ENCODE assay signal across 8 cellular contexts in the genomic region with DNA sequence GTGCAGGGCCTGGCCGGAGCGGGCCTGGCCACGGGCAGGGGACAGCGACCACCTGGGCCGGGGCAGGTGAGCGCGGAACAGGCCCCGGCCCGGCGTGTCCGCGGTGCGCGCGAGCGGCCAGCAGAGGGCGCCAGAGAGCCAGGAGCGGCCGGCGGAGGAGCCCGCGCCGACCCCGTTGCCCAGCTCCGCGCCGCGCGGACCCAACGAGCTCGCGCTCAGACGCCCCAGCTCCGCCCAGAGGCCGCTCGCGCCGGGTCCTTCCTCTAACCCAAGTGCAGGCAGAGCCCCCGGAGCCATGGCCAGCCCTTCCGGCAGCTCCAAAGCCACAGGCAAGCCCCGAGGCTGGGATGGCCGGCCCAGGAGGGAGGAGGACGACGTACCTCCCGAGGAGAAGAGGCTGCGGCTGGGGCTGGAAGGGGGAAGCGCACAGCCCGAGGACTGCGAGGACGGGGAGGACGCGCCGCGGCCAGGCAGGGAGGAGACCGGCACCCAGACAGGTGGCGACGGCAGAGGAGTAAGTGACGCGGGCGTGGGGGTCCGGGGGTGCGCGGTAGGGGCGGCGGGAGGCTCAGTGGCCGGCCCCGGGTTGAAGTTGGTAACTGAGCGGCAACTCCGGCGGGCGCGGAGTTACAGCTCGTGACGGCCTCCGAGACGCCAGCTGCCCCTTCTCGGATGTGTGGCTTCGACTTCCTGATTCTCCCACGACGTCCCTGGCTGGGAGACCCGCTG.
DNase-seq lines count a peak whose midpoint lies in the region; ATAC-seq, FAIRE-seq and TF ChIP-seq lines count a peak whose summit lies in the region.
"Not testable (repeated sequence)": the region's sequence is repeated elsewhere in the genome, so short reads cannot be mapped to it uniquely, and the experiment has no call there.

No MANE protein-coding gene starts in this region.

- not testable (repeated sequence) for FAIRE-seq in A549 (lab: Jason Lieb, UNC)

- not testable (repeated sequence) for TF ChIP-seq POLR2A in A549 (IDR thresholded peaks at IDR 0.05; ENCODE audit: low read length)

- H3K56ac ChIP-seq in mesendoderm (ENCODE audit: low read length): peak overlapping the region; percentile 89

- H3K4me2 ChIP-seq in A549: peak overlapping the region; percentile 75
- H3K4me2 ChIP-seq in mesendoderm (ENCODE audit: low read length): not testable (repeated sequence)

- H2BK120ac ChIP-seq in mesendoderm (ENCODE audit: low read depth, low read length): not testable (repeated sequence)

- in situ Hi-C loops in GM13976 (cut with MboI; ENCODE audit: low sequenced_read_pairs, unreplicated experiment): loop anchor here (25.0 kb wide), 1 partner anchor 130 kb away; no protein-coding TSS in a partner anchor

- H3K4me3 ChIP-seq in A549 (peak overlapping the region; percentile 40), fibroblast of mammary gland (ENCODE audit: control insufficient read depth, low read depth, low read length) (peak overlapping the region; percentile 19), mesendoderm (ENCODE audit: low read length) (peak overlapping the region; percentile 55)

- POLR2A ChIA-PET in A549 (lab: Yijun Ruan, JAX): not testable (repeated sequence)

- H3K27ac ChIP-seq in A549: peak overlapping the region; percentile 25 to 81; a peak in 4 of 6 replicates
- not testable (repeated sequence) for H3K27ac ChIP-seq in mesendoderm (ENCODE audit: low read depth, low read length)

- H3K9ac ChIP-seq in mesendoderm (ENCODE audit: low read length): peak overlapping the region; percentile 83

- H2BK15ac ChIP-seq in mesendoderm (replicated peaks; ENCODE audit: low read depth): not testable (repeated sequence)

- peak; percentile 16 to 51; a peak in 2 of 5 replicates for TF ChIP-seq RAD21 in A549 (conservative IDR thresholded peaks at IDR 0.05 in 1 of 2, IDR thresholded peaks at IDR 0.05 in 1 of 2)

- H3K36me3 ChIP-seq in mesendoderm (ENCODE audit: control insufficient read depth, insufficient read depth, low read length): not testable (repeated sequence)

- CTCF ChIA-PET in A549 (lab: Yijun Ruan, JAX): interaction anchor here (1.0 to 1.4 kb wide), 5 partner anchors 12 to 485 kb away, joined by 3 to 6 read pairs (median 3); no protein-coding TSS in a partner anchor

- not testable (repeated sequence) for H3K36me3 Mint-ChIP-seq in T-helper 1 cell treated with Interleukin-12 subunit alpha and Interleukin-12 subunit beta and Interleukin-4 antibody, amounts not matched to agents 30 μg/mL and 1 μg/mL, for 36 hours (ENCODE audit: low read depth)

- DNase-seq in A549 (ENCODE audit: low read depth in 1 of 2, low spot score in 1 of 2) (peak; percentile 35 to 63), GM13976 (ENCODE audit: low spot score) (peak; percentile 86), NCI-H146 (lab: John Stamatoyannopoulos, UW) (peak; percentile 68), fibroblast of mammary gland (ENCODE audit: low read depth) (peak; percentile 43), mesendoderm (peak; percentile 91)
- DNase-seq in activated naive CD4-positive, alpha-beta T cell treated with Interleukin-2 at 50 U/mL for 16 hours: peak; percentile 73
- DNase-seq in stimulated activated CD4-positive, alpha-beta T cell treated with anti-CD3 and anti-CD28 coated beads, Interleukin-1b, Interleukin-23, amount 100 ng/mL, for 1 hour (ENCODE audit: low read depth in 2 of 2): peak; percentile 21 to 50

- H3K4me3 Mint-ChIP-seq in T-helper 1 cell treated with Interleukin-12 subunit alpha and Interleukin-12 subunit beta and Interleukin-4 antibody, amounts not matched to agents 30 μg/mL and 1 μg/mL, for 36 hours: peak overlapping the region; percentile 48

- H3K23ac ChIP-seq in mesendoderm (ENCODE audit: low read length): not testable (repeated sequence)

- not testable (repeated sequence) for TF ChIP-seq EP300 in A549 (IDR thresholded peaks at IDR 0.05)

- not testable (repeated sequence) for H3K4me1 Mint-ChIP-seq in T-helper 1 cell treated with Interleukin-12 subunit alpha and Interleukin-12 subunit beta and Interleukin-4 antibody, amounts not matched to agents 30 μg/mL and 1 μg/mL, for 36 hours (ENCODE audit: low read depth)

- TF ChIP-seq CTCF in A549 (IDR thresholded peaks at IDR 0.05) (peak; percentile 75), GM13976 (IDR thresholded peaks at IDR 0.05; ENCODE audit: borderline replicate concordance, control extremely low read depth, extremely low read depth, insufficient read depth, missing control alignments) (peak; percentile 80)
- TF ChIP-seq CTCF in fibroblast of mammary gland (conservative IDR thresholded peaks at IDR 0.05; ENCODE audit: control insufficient read depth, insufficient read depth, low read depth, low read length): not testable (repeated sequence)

- H2BK5ac ChIP-seq in mesendoderm (ENCODE audit: low read length): not testable (repeated sequence)

- H3K4me1 ChIP-seq in A549; mesendoderm (ENCODE audit: control insufficient read depth, low read depth, low read length): not testable (repeated sequence)

- not testable (repeated sequence) for H3K79me1 ChIP-seq in mesendoderm (ENCODE audit: low read length)

- H3K9me3 Mint-ChIP-seq in T-helper 1 cell treated with Interleukin-12 subunit alpha and Interleukin-12 subunit beta and Interleukin-4 antibody, amounts not matched to agents 30 μg/mL and 1 μg/mL, for 36 hours: not testable (repeated sequence)

- not testable (repeated sequence) for H3K27me3 ChIP-seq in mesendoderm (ENCODE audit: insufficient read depth, low read length, poor library complexity)

- H3K4ac ChIP-seq in mesendoderm (ENCODE audit: low read depth, low read length): peak overlapping the region; percentile 63

- 5% methylated on average over 20 of the region's 81 CpGs for WGBS in A549 (ENCODE audit: missing lambda C conversion rate)
- no CpG with 5 or more reads among the region's 81 CpGs for WGBS in mesendoderm (ENCODE audit: extremely low coverage, insufficient coverage, low lambda C conversion rate)

- not testable (repeated sequence) for H3K79me2 ChIP-seq in mesendoderm (ENCODE audit: control insufficient read depth, insufficient read depth, low read length)

- H2AK5ac ChIP-seq in mesendoderm (ENCODE audit: low read length): not testable (repeated sequence)

- peak; percentile 70 to 94 for ATAC-seq in A549

- not testable (repeated sequence) for H4K8ac ChIP-seq in mesendoderm (ENCODE audit: low read depth, low read length)

- not testable (repeated sequence) for H3K9me3 ChIP-seq in A549

- not testable (repeated sequence) for H4K5ac ChIP-seq in mesendoderm (ENCODE audit: low read length)

- H3K18ac ChIP-seq in mesendoderm (ENCODE audit: low read length): peak overlapping the region; percentile 33

- not testable (repeated sequence) for H3K27ac Mint-ChIP-seq in T-helper 1 cell treated with Interleukin-12 subunit alpha and Interleukin-12 subunit beta and Interleukin-4 antibody, amounts not matched to agents 30 μg/mL and 1 μg/mL, for 36 hours

- H3K27me3 Mint-ChIP-seq in T-helper 1 cell treated with Interleukin-12 subunit alpha and Interleukin-12 subunit beta and Interleukin-4 antibody, amounts not matched to agents 30 μg/mL and 1 μg/mL, for 36 hours (ENCODE audit: low read depth): peaks cover 35% of the 10 kb centered on the region

TF ChIP-seq in A549, 52 proteins besides CTCF, POLR2A, EP300 and RAD21:
- TF ChIP-seq SMC3 (IDR thresholded peaks at IDR 0.05): peak; percentile 56
- TF ChIP-seq, protein P1, sequence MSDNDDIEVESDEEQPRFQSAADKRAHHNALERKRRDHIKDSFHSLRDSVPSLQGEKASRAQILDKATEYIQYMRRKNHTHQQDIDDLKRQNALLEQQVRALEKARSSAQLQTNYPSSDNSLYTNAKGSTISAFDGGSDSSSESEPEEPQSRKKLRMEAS (IDR thresholded peaks at IDR 0.05): 0 out of 2 replicates have a peak, but pooled peaks have one; percentile 24
- peak; percentile 36; the same call in 1 of the 2 replicates for TF ChIP-seq RNF2 (IDR thresholded peaks at IDR 0.05; ENCODE audit: borderline replicate concordance, low read depth)
TF ChIP-seq in A549: peak in this region for 3; not testable (repeated sequence) for 49.

Comparison
In these comparisons a context has a peak if more than half of its experiments do, and no peak if none do; other contexts are left out.
1. DNase-seq: peak in every context shown above with its lines; median percentile 91 in mesendoderm; 86 in GM13976; 73 in activated naive CD4-positive, alpha-beta T cell treated with Interleukin-2 at 50 U/mL for 16 hours; 68 in NCI-H146; 49 in A549; 43 in fibroblast of mammary gland; 36 in stimulated activated CD4-positive, alpha-beta T cell treated with anti-CD3 and anti-CD28 coated beads, Interleukin-1b, Interleukin-23, amount 100 ng/mL, for 1 hour.